Comparison of ENCODE assay signal across 17 cellular contexts in the genomic region with DNA sequence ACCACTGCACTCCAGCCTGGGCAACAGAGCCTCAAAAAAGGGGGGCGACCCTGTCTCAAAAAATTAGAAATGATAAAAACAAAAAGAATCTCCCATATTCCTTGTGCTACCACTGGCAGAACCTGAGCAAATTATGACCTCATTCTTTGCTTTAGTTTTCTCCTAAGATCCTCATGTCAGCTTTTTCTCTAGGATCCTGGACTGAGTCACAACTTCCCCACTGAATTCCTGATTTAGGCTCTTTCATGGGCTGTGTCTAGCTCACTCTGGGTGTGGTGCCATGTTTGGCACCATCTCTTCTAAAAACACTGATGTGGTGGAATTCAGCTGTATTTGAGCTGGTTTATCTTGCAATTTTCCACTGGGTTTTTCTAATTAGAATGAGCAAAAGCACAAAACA. TPM values are rescaled to one million over a fixed set of nuclear protein-coding genes. Genes with fewer than 3 reads are reported as not detected.
A peak's percentile ranks its signal among the peaks of the same experiment; 100 is the strongest.
DNase-seq lines count a peak whose midpoint lies in the region; ATAC-seq and TF ChIP-seq lines count a peak whose summit lies in the region.
"Had no signal": no experiment of that assay in that cellular context is flagged by ENCODE, and none has a peak within 500 bp of the region (broad histone marks: within the 10 kb centered on the region; RNA-seq: fewer than 3 reads in every experiment).

No MANE protein-coding gene starts in this region.

- no peak overlapping the region for H3K4me3 ChIP-seq in IMR-90 (ENCODE audit: insufficient read depth, low read depth, low read length)
- H3K4me3 ChIP-seq: GM12878, neural progenitor cell, transverse colon had no signal

- BruUV-seq in IMR-90 (replicated peaks; lab: Mats Ljungman, UMichigan): no TSS peak

- no peak for TF ChIP-seq POLR2A in IMR-90 (IDR thresholded peaks at IDR 0.05; ENCODE audit: low read depth, low read length)

- H3K14ac ChIP-seq in IMR-90 (replicated peaks; ENCODE audit: low read depth, low read length): no peak overlapping the region

- TF ChIP-seq RAD21 in IMR-90 (IDR thresholded peaks at IDR 0.05; ENCODE audit: low read length): no peak

- no peak overlapping the region for H2AK5ac ChIP-seq in IMR-90 (ENCODE audit: low read depth, low read length)

- dilution Hi-C loops in IMR-90 (cut with HindIII; ENCODE audit: low sequenced_read_pairs, unreplicated experiment): no loop called here

- H3K27me3 ChIP-seq in IMR-90 (ENCODE audit: control insufficient read depth, insufficient read depth, low read length): no peaks in the 10 kb centered on the region
- H3K27me3 ChIP-seq: neural progenitor cell, transverse colon had no signal

- intact Hi-C loops in IMR-90 (cut with micrococcal nuclease): no loop called here

- no peak overlapping the region for H2BK20ac ChIP-seq in IMR-90 (ENCODE audit: low read depth, low read length)

- H4K5ac ChIP-seq in IMR-90 (ENCODE audit: low read depth, low read length): no peak overlapping the region

- no peak overlapping the region for H2BK5ac ChIP-seq in IMR-90 (ENCODE audit: low read depth, low read length, poor library complexity, severe bottlenecking)

- CTCF ChIA-PET in IMR-90 (lab: Yijun Ruan, JAX): interaction anchor here (1.6 kb wide), 1 partner anchor 74 kb away, joined by 3 read pairs; no protein-coding TSS in a partner anchor

- TF ChIP-seq CTCF in IMR-90 (conservative IDR thresholded peaks at IDR 0.05; ENCODE audit: low read depth, low read length): no peak

- H3K4ac ChIP-seq in IMR-90 (ENCODE audit: low read depth, low read length): no peak overlapping the region

- no peak overlapping the region for H3K23ac ChIP-seq in IMR-90 (ENCODE audit: low read depth, low read length)

- no peaks in the 10 kb centered on the region for H3K9me3 ChIP-seq in IMR-90 (ENCODE audit: control insufficient read depth, insufficient read depth, low read length)
- H3K9me3 ChIP-seq: transverse colon had no signal

- no peaks in the 10 kb centered on the region for H3K36me3 ChIP-seq in IMR-90 (ENCODE audit: control insufficient read depth, insufficient read depth, low read length)
- H3K36me3 ChIP-seq: neural progenitor cell had no signal

- 0 out of 2 replicates have a peak, but pooled peaks cover 3% of the 10 kb centered on the region for H3K9me1 ChIP-seq in IMR-90 (ENCODE audit: insufficient read depth, low read length)

- H3K4me2 ChIP-seq in IMR-90 (ENCODE audit: low read depth, low read length): no peak overlapping the region
- H3K4me2 ChIP-seq: KMS-11, neural progenitor cell had no signal

- no peak overlapping the region for H2AFZ ChIP-seq in IMR-90 (replicated peaks; ENCODE audit: low read length, poor library complexity)
- H2AFZ ChIP-seq: neural progenitor cell had no signal

- peaks cover 4% of the 10 kb centered on the region for H4K20me1 ChIP-seq in IMR-90 (ENCODE audit: insufficient read depth, low read length)

- no peak overlapping the region for H3K18ac ChIP-seq in IMR-90 (ENCODE audit: low read depth, low read length)

- POLR2A ChIA-PET in IMR-90 (lab: Charles Lee; ENCODE audit: unreplicated experiment): no interaction called here

- DNase-seq in A172 (ENCODE audit: low spot score): peak; percentile 78
- DNase-seq in IMR-90: peak; percentile 69
- DNase-seq in dermis blood vessel endothelial cell: peak; percentile 65
- peak; percentile 57 for DNase-seq in hepatic stellate cell (ENCODE audit: low spot score)
- no peak for DNase-seq in D341Med (ENCODE audit: low spot score)
- no peak for DNase-seq in NAMALWA (ENCODE audit: low spot score)
- DNase-seq: ACHN; activated naive CD8-positive, alpha-beta T cell treated with anti-CD3 and anti-CD28 coated beads, Interleukin-2, amount 50 U/mL, for 24 hours; DMS 273 treated with DMSO at 0.1 percent for 48 hours; NCI-H2029 treated with DMSO at 0.1 percent for 48 hours; transverse colon had no signal

- no peak overlapping the region for H2BK120ac ChIP-seq in IMR-90 (ENCODE audit: low read depth, low read length)

- no peak overlapping the region for H3K9ac ChIP-seq in IMR-90 (ENCODE audit: low read depth, low read length)
- H3K9ac ChIP-seq: KMS-11, neural progenitor cell had no signal

- H4K8ac ChIP-seq in IMR-90 (ENCODE audit: low read depth in 2 of 2, low read length in 2 of 2): no peak overlapping the region

- H4K91ac ChIP-seq in IMR-90 (ENCODE audit: insufficient read depth, low read depth, low read length): no peak overlapping the region

- ATAC-seq in IMR-90 (ENCODE audit: low read depth) (peak; percentile 75), GM19455 (IDR thresholded peaks at IDR 0.05; ENCODE audit: unreplicated experiment) (no peak), GM19463 (IDR thresholded peaks at IDR 0.05; ENCODE audit: unreplicated experiment) (no peak)
- ATAC-seq: activated CD4-positive, CD25-positive, alpha-beta regulatory T cell treated with anti-CD3 and anti-CD28 coated beads, Interleukin-2, amount 50 U/mL, for 24 hours; activated naive CD8-positive, alpha-beta T cell treated with anti-CD3 and anti-CD28 coated beads, Interleukin-2, amount 50 U/mL, for 24 hours; GM12878 had no signal

- in situ Hi-C loops in IMR-90 (cut with MboI; ENCODE audit: low sequenced_read_pairs): no loop called here

- H3K56ac ChIP-seq in IMR-90 (ENCODE audit: extremely low read depth, insufficient read depth, low read length): no peak overlapping the region

- H2BK15ac ChIP-seq in IMR-90 (ENCODE audit: low read depth, low read length): no peak overlapping the region

- H3K79me1 ChIP-seq in IMR-90 (ENCODE audit: low read depth in 1 of 2, low read length in 2 of 2): peaks cover 23 to 28% of the 10 kb centered on the region in 2 experiments

- no CpG with 5 or more reads among the region's 1 CpG for WGBS in IMR-90 (ENCODE audit: extremely low coverage in 2 of 2, insufficient read length in 1 of 2), 2 experiments

- no peak overlapping the region for H3K27ac ChIP-seq in IMR-90 (ENCODE audit: insufficient read depth, low read length)
- H3K27ac ChIP-seq: KMS-11, neural progenitor cell, transverse colon had no signal

- H2AK9ac ChIP-seq in IMR-90 (replicated peaks; ENCODE audit: low read depth, low read length, poor library complexity): no peak overlapping the region

- H3K4me1 ChIP-seq in IMR-90 (ENCODE audit: control insufficient read depth, insufficient read depth, low read length): peaks cover under 1% of the 10 kb centered on the region; the same call in 1 of the 2 replicates
- H3K4me1 ChIP-seq: neural progenitor cell had no signal

TF ChIP-seq in IMR-90, 13 proteins besides CTCF, POLR2A, EP300 and RAD21:
- TF ChIP-seq MAFK (IDR thresholded peaks at IDR 0.05; ENCODE audit: low read depth, low read length): peak; percentile 60
- TF ChIP-seq, protein P1, sequence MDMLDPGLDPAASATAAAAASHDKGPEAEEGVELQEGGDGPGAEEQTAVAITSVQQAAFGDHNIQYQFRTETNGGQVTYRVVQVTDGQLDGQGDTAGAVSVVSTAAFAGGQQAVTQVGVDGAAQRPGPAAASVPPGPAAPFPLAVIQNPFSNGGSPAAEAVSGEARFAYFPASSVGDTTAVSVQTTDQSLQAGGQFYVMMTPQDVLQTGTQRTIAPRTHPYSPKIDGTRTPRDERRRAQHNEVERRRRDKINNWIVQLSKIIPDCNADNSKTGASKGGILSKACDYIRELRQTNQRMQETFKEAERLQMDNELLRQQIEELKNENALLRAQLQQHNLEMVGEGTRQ (IDR thresholded peaks at IDR 0.05; ENCODE audit: low read depth, low read length): no peak

RNA-seq across cellular contexts. Expression of a gene that starts 37.1 kb away (rescaled TPM):
- 26.1 and 34.4 TPM in 2 replicates for total RNA-seq in A172 (2014; rRNA removed; shearing (Covaris generic))
- 29.4 and 29.7 TPM in 2 replicates for total RNA-seq in IMR-90 (2012; rRNA removed)
- 9.0 and 10.2 TPM in 2 replicates for polyA plus RNA-seq in IMR-90 (2012; rRNA removed)
- polyA plus RNA-seq in IMR-90 (2012; cell fraction: cytosol; rRNA removed): 4.8 and 12.8 TPM in 2 replicates
- polyA plus RNA-seq in IMR-90 (2012; cell fraction: nucleus; rRNA removed; ENCODE audit: low replicate concordance): 10.8 and 17.1 TPM in 2 replicates
- total RNA-seq in dermis blood vessel endothelial cell: 23.3 and 45.7 TPM in 2 replicates

Comparison
In these comparisons a context has a peak if more than half of its experiments do, and no peak if none do; other contexts are left out.
1. DNase-seq: peak in A172 (single experiment), IMR-90 (single experiment), dermis blood vessel endothelial cell (single experiment) and hepatic stellate cell (single experiment); none in D341Med (single experiment) and NAMALWA (single experiment).